Comparison of ENCODE assay signal across 11 cellular contexts in genomic region chr19:46963093-46963734, GRCh38. TPM values are rescaled to one million over a fixed set of nuclear protein-coding genes. Genes with fewer than 3 reads are reported as not detected.
DNase-seq lines count a peak whose midpoint lies in the region; ATAC-seq, FAIRE-seq and TF ChIP-seq lines count a peak whose summit lies in the region.
"Had no signal": no experiment of that assay in that cellular context is flagged by ENCODE, and none has a peak within 500 bp of the region (broad histone marks: within the 10 kb centered on the region; RNA-seq: fewer than 3 reads in every experiment).

No MANE protein-coding gene starts in this region.

- H3K4me3 Mint-ChIP-seq in activated naive CD8-positive, alpha-beta T cell treated with anti-CD3 and anti-CD28 coated beads, Interleukin-2, amount 10 ng/mL, durations not matched to agents 7 days and 5 days: peak overlapping the region; percentile 61
- no peak overlapping the region for H3K4me3 Mint-ChIP-seq in mesothelial cell of epicardium

- no peaks in the 10 kb centered on the region for H3K9me3 Mint-ChIP-seq in activated naive CD8-positive, alpha-beta T cell treated with anti-CD3 and anti-CD28 coated beads, Interleukin-2, amount 10 ng/mL, durations not matched to agents 7 days and 5 days
- peaks cover 2% of the 10 kb centered on the region for H3K9me3 Mint-ChIP-seq in mesothelial cell of epicardium

- H3K27ac Mint-ChIP-seq in activated naive CD8-positive, alpha-beta T cell treated with anti-CD3 and anti-CD28 coated beads, Interleukin-2, amount 10 ng/mL, durations not matched to agents 7 days and 5 days: peak overlapping the region; percentile 47
- H3K27ac Mint-ChIP-seq in mesothelial cell of epicardium: no peak overlapping the region

- peaks cover 0 to 4% of the 10 kb centered on the region in 2 experiments for H3K36me3 ChIP-seq in mesenchymal stem cell (ENCODE audit: control insufficient read depth in 1 of 2, insufficient read depth in 2 of 2, low read depth in 1 of 2, low read length in 2 of 2)
- H3K36me3 ChIP-seq: ovary had no signal

- no peaks in the 10 kb centered on the region for H3K9me3 ChIP-seq in mesenchymal stem cell (ENCODE audit: control insufficient read depth, low read length)
- H3K9me3 ChIP-seq: ovary had no signal

- no peak overlapping the region for H3K23ac ChIP-seq in mesenchymal stem cell (ENCODE audit: low read length in 2 of 2)

- no peak for ATAC-seq in activated naive CD8-positive, alpha-beta T cell treated with anti-CD3 and anti-CD28 coated beads, Interleukin-2, amount 10 ng/mL, durations not matched to agents 7 days and 5 days (ENCODE audit: low read depth)
- no peak for ATAC-seq in HG03159 (IDR thresholded peaks at IDR 0.05; ENCODE audit: unreplicated experiment)

- H3K36me3 Mint-ChIP-seq in activated naive CD8-positive, alpha-beta T cell treated with anti-CD3 and anti-CD28 coated beads, Interleukin-2, amount 10 ng/mL, durations not matched to agents 7 days and 5 days: peaks cover 19% of the 10 kb centered on the region
- peaks cover 17% of the 10 kb centered on the region for H3K36me3 Mint-ChIP-seq in mesothelial cell of epicardium

- POLR2A ChIA-PET in activated naive CD8-positive, alpha-beta T cell treated with anti-CD3 and anti-CD28 coated beads, Interleukin-2, amount 10 ng/mL, durations not matched to agents 7 days and 5 days (lab: Charles Lee): no interaction called here

- H3K4ac ChIP-seq in mesenchymal stem cell (ENCODE audit: low read depth in 1 of 2, low read length in 2 of 2): peak overlapping the region; percentile 44 to 62

- peak overlapping the region; percentile 83 for H4K91ac ChIP-seq in mesenchymal stem cell (ENCODE audit: low read length)

- FAIRE-seq in urothelium cell line (lab: Jason Lieb, UNC): no peak
- FAIRE-seq: G401.6 had no signal

- H3K18ac ChIP-seq in mesenchymal stem cell (ENCODE audit: low read depth in 1 of 2, low read length in 2 of 2): peak overlapping the region in 1 of 2 experiments; percentile 46

- peaks cover 15% of the 10 kb centered on the region for H3K79me1 ChIP-seq in mesenchymal stem cell (replicated peaks; ENCODE audit: low read length, poor library complexity, severe bottlenecking)

- no peak overlapping the region for H2BK12ac ChIP-seq in mesenchymal stem cell (ENCODE audit: low read length in 2 of 2)

- peak overlapping the region; percentile 11 for H2BK120ac ChIP-seq in mesenchymal stem cell (ENCODE audit: low read depth, low read length)

- H3K4me2 ChIP-seq in mesenchymal stem cell (ENCODE audit: low read length, poor library complexity, severe bottlenecking): no peak overlapping the region

- no peak overlapping the region for H2BK5ac ChIP-seq in mesenchymal stem cell (ENCODE audit: low read depth, low read length, poor library complexity, severe bottlenecking)

- peak overlapping the region; percentile 74 for H3K9ac ChIP-seq in mesenchymal stem cell (ENCODE audit: low read length)

- WGBS in mesenchymal stem cell: 13% methylated on average over 7 of the region's 7 CpGs

- H3K14ac ChIP-seq in mesenchymal stem cell (ENCODE audit: low read length in 2 of 2): no peak overlapping the region

- H3K4me1 Mint-ChIP-seq in activated naive CD8-positive, alpha-beta T cell treated with anti-CD3 and anti-CD28 coated beads, Interleukin-2, amount 10 ng/mL, durations not matched to agents 7 days and 5 days: peaks cover 28% of the 10 kb centered on the region
- peaks cover 15% of the 10 kb centered on the region for H3K4me1 Mint-ChIP-seq in mesothelial cell of epicardium

- H3K27me3 ChIP-seq in mesenchymal stem cell (ENCODE audit: control insufficient read depth in 1 of 2, insufficient read depth in 1 of 2, low read length in 2 of 2): no peaks in the 10 kb centered on the region
- H3K27me3 ChIP-seq: ovary had no signal

- peak; percentile 79 for DNase-seq in AG20443 (ENCODE audit: low spot score)
- peak; percentile 88 for DNase-seq in HFF-Myc (ENCODE audit: extremely low read depth, low read depth)
- DNase-seq in activated naive CD8-positive, alpha-beta T cell treated with anti-CD3 and anti-CD28 coated beads, Interleukin-2, amount 10 ng/mL, durations not matched to agents 7 days and 5 days: no peak
- DNase-seq in mesenchymal stem cell: peak; percentile 99
- DNase-seq in mesothelial cell of epicardium (ENCODE audit: low spot score in 2 of 2, unreplicated experiment in 2 of 2): no peak
- no peak for DNase-seq in urothelium cell line (ENCODE audit: low spot score)
- DNase-seq in nucleus accumbens (lab: John Stamatoyannopoulos, UW): no peak
- DNase-seq: NCI-H2029, ovary had no signal

- H3K27ac ChIP-seq in mesenchymal stem cell (ENCODE audit: low read length, poor library complexity, severe bottlenecking): peak overlapping the region; percentile 48
- H3K27ac ChIP-seq: ovary had no signal

- H3K27me3 Mint-ChIP-seq in activated naive CD8-positive, alpha-beta T cell treated with anti-CD3 and anti-CD28 coated beads, Interleukin-2, amount 10 ng/mL, durations not matched to agents 7 days and 5 days: no peaks in the 10 kb centered on the region
- H3K27me3 Mint-ChIP-seq in mesothelial cell of epicardium (ENCODE audit: low read depth): no peaks in the 10 kb centered on the region

- no peak overlapping the region for H2AK5ac ChIP-seq in mesenchymal stem cell (ENCODE audit: low read length, severe bottlenecking)

- no peak overlapping the region for H3K4me3 ChIP-seq in HFF-Myc (replicated peaks; ENCODE audit: low read depth, low read length)
- peak overlapping the region in 1 of 2 experiments; percentile 6 for H3K4me3 ChIP-seq in mesenchymal stem cell (ENCODE audit: insufficient read depth in 1 of 2, low read depth in 1 of 2, low read length in 2 of 2)
- H3K4me3 ChIP-seq: ovary had no signal

- no peak overlapping the region for H2BK15ac ChIP-seq in mesenchymal stem cell (ENCODE audit: low read depth, poor library complexity, severe bottlenecking)

- TF ChIP-seq CTCF in HFF-Myc (IDR thresholded peaks at IDR 0.05; ENCODE audit: low read depth, low read length, missing control alignments) (no peak), mesothelial cell of epicardium (IDR thresholded peaks at IDR 0.05; ENCODE audit: unreplicated experiment) (no peak)

- no peak overlapping the region for H2AFZ ChIP-seq in mesenchymal stem cell (ENCODE audit: low read depth, low read length)

- peaks cover 16% of the 10 kb centered on the region for H3K4me1 ChIP-seq in mesenchymal stem cell (ENCODE audit: control insufficient read depth, insufficient read depth, low read depth, low read length)

- no peak overlapping the region for H4K8ac ChIP-seq in mesenchymal stem cell (ENCODE audit: low read length)

RNA-seq across cellular contexts. Expression of gene NPAS1, which starts 56.4 kb away (rescaled TPM):
- total RNA-seq in activated naive CD8-positive, alpha-beta T cell treated with anti-CD3 and anti-CD28 coated beads, Interleukin-2, amount 10 ng/mL, durations not matched to agents 7 days and 5 days: under 1 TPM; 0.43 to 0.61 TPM
- 0.41 TPM for polyA plus RNA-seq in mesenchymal stem cell (2013, experiment 1 of 2)
- polyA plus RNA-seq in mesenchymal stem cell (2013, experiment 2 of 2): 0.47 TPM
- total RNA-seq in mesothelial cell of epicardium: 3.4 to 3.9 TPM (median 3.9 TPM) in 3 replicates

Comparison
In these comparisons a context has a peak if more than half of its experiments do, and no peak if none do; other contexts are left out.
1. DNase-seq: peak in AG20443 (single experiment), HFF-Myc (single experiment) and mesenchymal stem cell (single experiment); none in activated naive CD8-positive, alpha-beta T cell treated with anti-CD3 and anti-CD28 coated beads, Interleukin-2, amount 10 ng/mL, durations not matched to agents 7 days and 5 days (single experiment), mesothelial cell of epicardium (0 of 2), urothelium cell line (single experiment) and nucleus accumbens (0 of 56).